ENCODE assay signal across 8 cellular contexts in genomic region chr19:506404-507285, GRCh38. TPM values are rescaled to one million over a fixed set of nuclear protein-coding genes. Genes with fewer than 3 reads are reported as not detected.
DNase-seq lines count a peak whose midpoint lies in the region; ATAC-seq and FAIRE-seq lines count a peak whose summit lies in the region.

No MANE protein-coding gene starts in this region.

- no peaks in the 10 kb centered on the region for H3K27me3 ChIP-seq in GM23248 (replicated peaks; ENCODE audit: insufficient read depth)
- no peaks in the 10 kb centered on the region for H3K27me3 ChIP-seq in Karpas-422 (ENCODE audit: low read length)

- H3K9me3 Mint-ChIP-seq in activated T-helper 1 cell treated with anti-CD3 and anti-CD28 coated beads, Interleukin-12 subunit alpha, Interleukin-12 subunit beta, Interleukin-2, Interleukin-4 antibody, amounts not matched to agents 30 ng/mL and 10 ng/mL and 1 ng/mL, durations not matched to agents 14 hours and 24 hours and 36 hours = no peaks in the 10 kb centered on the region
- H3K9me3 Mint-ChIP-seq in naive B cell = peaks cover 0 to 3% (median 0%) of the 10 kb centered on the region in 7 donors
- H3K9me3 Mint-ChIP-seq in stimulated activated effector memory CD8-positive, alpha-beta T cell treated with anti-CD3 and anti-CD28 coated beads, Interleukin-12 subunit alpha, Interleukin-12 subunit beta, amount 100 ng/mL, for 72 hours = no peaks in the 10 kb centered on the region

- peak overlapping the region; percentile 84 for H3K4me3 ChIP-seq in GM23248
- H3K4me3 ChIP-seq in Karpas-422 (ENCODE audit: low read length) = peak overlapping the region; percentile 97

- H3K4me1 ChIP-seq in GM23248 (ENCODE audit: insufficient read depth) (no peaks in the 10 kb centered on the region; the same call in 1 of the 2 replicates), Karpas-422 (ENCODE audit: low read length) (peaks cover 24% of the 10 kb centered on the region)

- H3K27ac ChIP-seq in GM23248 (peak overlapping the region; percentile 70), Karpas-422 (ENCODE audit: low read length) (peak overlapping the region; percentile 79)

- peak overlapping the region; percentile 100 for H3K27ac Mint-ChIP-seq in activated T-helper 1 cell treated with anti-CD3 and anti-CD28 coated beads, Interleukin-12 subunit alpha, Interleukin-12 subunit beta, Interleukin-2, Interleukin-4 antibody, amounts not matched to agents 30 ng/mL and 10 ng/mL and 1 ng/mL, durations not matched to agents 14 hours and 24 hours and 36 hours
- H3K27ac Mint-ChIP-seq in naive B cell = peak overlapping the region; percentile 97 to 100 (median 98)
- peak overlapping the region; percentile 100 for H3K27ac Mint-ChIP-seq in stimulated activated effector memory CD8-positive, alpha-beta T cell treated with anti-CD3 and anti-CD28 coated beads, Interleukin-12 subunit alpha, Interleukin-12 subunit beta, amount 100 ng/mL, for 72 hours

- DNase-seq in EL (peak; percentile 100), GM23248 (peak; percentile 100), Karpas-422 (peak; percentile 99), RCC 7860 (ENCODE audit: low spot score) (peak; percentile 98), fibroblast of gingiva (ENCODE audit: low read depth) (peak; percentile 100), naive B cell (peak; percentile 98)
- DNase-seq in activated T-helper 1 cell treated with anti-CD3 and anti-CD28 coated beads, Interleukin-12 subunit alpha, Interleukin-12 subunit beta, Interleukin-2, Interleukin-4 antibody, amounts not matched to agents 30 ng/mL and 10 ng/mL and 1 ng/mL, durations not matched to agents 14 hours and 24 hours and 36 hours (ENCODE audit: low spot score) = peak; percentile 92
- DNase-seq in stimulated activated effector memory CD8-positive, alpha-beta T cell treated with anti-CD3 and anti-CD28 coated beads, Interleukin-12 subunit alpha, Interleukin-12 subunit beta, amount 100 ng/mL, for 72 hours (ENCODE audit: low spot score in 2 of 2) = peak; percentile 88 to 98

- H3F3A ChIP-seq in GM23248 (ENCODE audit: insufficient read depth) = no peaks in the 10 kb centered on the region

- H3K9me2 ChIP-seq in GM23248 (ENCODE audit: insufficient read depth) (no peaks in the 10 kb centered on the region), Karpas-422 (replicated peaks; ENCODE audit: insufficient read depth, low read length) (no peaks in the 10 kb centered on the region)

- no peaks in the 10 kb centered on the region for H3K27me3 Mint-ChIP-seq in activated T-helper 1 cell treated with anti-CD3 and anti-CD28 coated beads, Interleukin-12 subunit alpha, Interleukin-12 subunit beta, Interleukin-2, Interleukin-4 antibody, amounts not matched to agents 30 ng/mL and 10 ng/mL and 1 ng/mL, durations not matched to agents 14 hours and 24 hours and 36 hours (ENCODE audit: insufficient read depth)
- no peaks in the 10 kb centered on the region for H3K27me3 Mint-ChIP-seq in naive B cell

- intact Hi-C loops in activated T-helper 1 cell treated with anti-CD3 and anti-CD28 coated beads, Interleukin-12 subunit alpha, Interleukin-12 subunit beta, Interleukin-2, Interleukin-4 antibody, amounts not matched to agents 30 ng/mL and 10 ng/mL and 1 ng/mL, durations not matched to agents 14 hours and 24 hours and 36 hours (cut with micrococcal nuclease) = loop anchor here (1.0 to 5.0 kb wide), 6 partner anchors 17 to 290 kb away; partner anchors contain the start of genes BSG, CDC34, MIER2 and POLRMT

- H4K20me1 ChIP-seq in GM23248 (ENCODE audit: insufficient read depth) (no peaks in the 10 kb centered on the region), Karpas-422 (ENCODE audit: insufficient read depth, low read depth, low read length) (no peaks in the 10 kb centered on the region)

- H3K79me2 ChIP-seq in GM23248 (ENCODE audit: insufficient read depth) (peaks cover 13% of the 10 kb centered on the region), Karpas-422 (ENCODE audit: low read length) (peaks cover 17% of the 10 kb centered on the region)

- peak overlapping the region; percentile 89 for H3K9ac ChIP-seq in GM23248
- peak overlapping the region; percentile 91 for H3K9ac ChIP-seq in Karpas-422 (ENCODE audit: low read length)

- WGBS in GM23248 (ENCODE audit: low coverage in 1 of 2, low lambda C conversion rate in 2 of 2, missing lambda C conversion rate in 2 of 2), 2 experiments = 5 to 6% methylated on average over 45 to 47 of the region's 48 CpGs

- H3K4me2 ChIP-seq in GM23248 (ENCODE audit: unreplicated experiment) (peak overlapping the region; percentile 54), Karpas-422 (ENCODE audit: low read depth, low read length, poor library complexity, severe bottlenecking) (peak overlapping the region; percentile 91)

- peak overlapping the region; percentile 98 for H3K4me3 Mint-ChIP-seq in activated T-helper 1 cell treated with anti-CD3 and anti-CD28 coated beads, Interleukin-12 subunit alpha, Interleukin-12 subunit beta, Interleukin-2, Interleukin-4 antibody, amounts not matched to agents 30 ng/mL and 10 ng/mL and 1 ng/mL, durations not matched to agents 14 hours and 24 hours and 36 hours
- peak overlapping the region; percentile 89 to 100 (median 96) for H3K4me3 Mint-ChIP-seq in naive B cell
- peak overlapping the region; percentile 91 for H3K4me3 Mint-ChIP-seq in stimulated activated effector memory CD8-positive, alpha-beta T cell treated with anti-CD3 and anti-CD28 coated beads, Interleukin-12 subunit alpha, Interleukin-12 subunit beta, amount 100 ng/mL, for 72 hours

- H3K36me3 ChIP-seq in GM23248 (ENCODE audit: low read depth) = no peaks in the 10 kb centered on the region
- H3K36me3 ChIP-seq in Karpas-422 (ENCODE audit: insufficient read depth, low read length) = peaks cover 4% of the 10 kb centered on the region; the same call in 1 of the 2 replicates

- peaks cover 4% of the 10 kb centered on the region for H3K36me3 Mint-ChIP-seq in activated T-helper 1 cell treated with anti-CD3 and anti-CD28 coated beads, Interleukin-12 subunit alpha, Interleukin-12 subunit beta, Interleukin-2, Interleukin-4 antibody, amounts not matched to agents 30 ng/mL and 10 ng/mL and 1 ng/mL, durations not matched to agents 14 hours and 24 hours and 36 hours (ENCODE audit: low read depth)
- H3K36me3 Mint-ChIP-seq in naive B cell = no peaks in the 10 kb centered on the region
- H3K36me3 Mint-ChIP-seq in stimulated activated effector memory CD8-positive, alpha-beta T cell treated with anti-CD3 and anti-CD28 coated beads, Interleukin-12 subunit alpha, Interleukin-12 subunit beta, amount 100 ng/mL, for 72 hours = peaks cover 32% of the 10 kb centered on the region

- peaks cover 41% of the 10 kb centered on the region for H3K4me1 Mint-ChIP-seq in activated T-helper 1 cell treated with anti-CD3 and anti-CD28 coated beads, Interleukin-12 subunit alpha, Interleukin-12 subunit beta, Interleukin-2, Interleukin-4 antibody, amounts not matched to agents 30 ng/mL and 10 ng/mL and 1 ng/mL, durations not matched to agents 14 hours and 24 hours and 36 hours (ENCODE audit: low read depth)
- peaks cover 23 to 47% (median 35%) of the 10 kb centered on the region in 3 donors for H3K4me1 Mint-ChIP-seq in naive B cell
- peaks cover 40% of the 10 kb centered on the region for H3K4me1 Mint-ChIP-seq in stimulated activated effector memory CD8-positive, alpha-beta T cell treated with anti-CD3 and anti-CD28 coated beads, Interleukin-12 subunit alpha, Interleukin-12 subunit beta, amount 100 ng/mL, for 72 hours

- in situ Hi-C loops in GM23248 (cut with MboI) = no loop called here

- H2AFZ ChIP-seq in GM23248 = peak overlapping the region; percentile 96
- H2AFZ ChIP-seq in Karpas-422 (ENCODE audit: low read length) = peak overlapping the region; percentile 100

- peak; percentile 68 to 71 for ATAC-seq in naive B cell (ENCODE audit: low read depth in 2 of 2)
- ATAC-seq in stimulated activated effector memory CD8-positive, alpha-beta T cell treated with anti-CD3 and anti-CD28 coated beads, Interleukin-12 subunit alpha, Interleukin-12 subunit beta, amount 100 ng/mL, for 72 hours = peak; percentile 83

- H3K9me3 ChIP-seq in GM23248 (ENCODE audit: low read depth) = no peaks in the 10 kb centered on the region
- no peaks in the 10 kb centered on the region for H3K9me3 ChIP-seq in Karpas-422 (ENCODE audit: low read length)

- FAIRE-seq in RCC 7860 (lab: Jason Lieb, UNC) = no peak

RNA-seq across cellular contexts. Expression of gene TPGS1, which starts 0.7 kb away (rescaled TPM):
- total RNA-seq in GM23248 (2014; rRNA removed; shearing (Covaris generic)) = 60.5 and 72.2 TPM in 2 replicates
- polyA plus RNA-seq in GM23248 (2016; fragmentation: Nextera tagmentation; extraction: Ambion mirVana) = 18.9 and 22.0 TPM in 2 replicates
- total RNA-seq in Karpas-422 (2014; rRNA removed; shearing (Covaris generic); ENCODE audit: low replicate concordance) = 13.8 and 46.6 TPM in 2 replicates
- 17.6 and 18.2 TPM in 2 replicates for total RNA-seq in activated T-helper 1 cell treated with anti-CD3 and anti-CD28 coated beads, Interleukin-12 subunit alpha, Interleukin-12 subunit beta, Interleukin-2, Interleukin-4 antibody, amounts not matched to agents 30 ng/mL and 10 ng/mL and 1 ng/mL, durations not matched to agents 14 hours and 24 hours and 36 hours
- polyA plus RNA-seq in naive B cell (ENCODE audit: low read depth in 6 of 6) = 10 to 100 TPM; 14.6 to 30.0 (median 18.7) TPM

RNA-seq across cellular contexts. Expression of gene MADCAM1, which starts 10.4 kb away (rescaled TPM):
- 0.54 TPM in 1 of 2 replicates, not detected in the other for total RNA-seq in GM23248 (2014; rRNA removed; shearing (Covaris generic))
- polyA plus RNA-seq in GM23248 (2016; fragmentation: Nextera tagmentation; extraction: Ambion mirVana) = 0.11 and 0.38 TPM in 2 replicates
- 0.11 and 0.97 TPM in 2 replicates for total RNA-seq in Karpas-422 (2014; rRNA removed; shearing (Covaris generic); ENCODE audit: low replicate concordance)
- total RNA-seq in activated T-helper 1 cell treated with anti-CD3 and anti-CD28 coated beads, Interleukin-12 subunit alpha, Interleukin-12 subunit beta, Interleukin-2, Interleukin-4 antibody, amounts not matched to agents 30 ng/mL and 10 ng/mL and 1 ng/mL, durations not matched to agents 14 hours and 24 hours and 36 hours = 0.18 and 0.27 TPM in 2 replicates
- under 1 TPM in 4 of 6 donors, not detected in 2; 0.24 to 0.34 (median 0.30) TPM for polyA plus RNA-seq in naive B cell (ENCODE audit: low read depth in 6 of 6)

RNA-seq across cellular contexts. Expression of gene CDC34, which starts 24.9 kb away (rescaled TPM):
- 43.0 and 50.8 TPM in 2 replicates for total RNA-seq in GM23248 (2014; rRNA removed; shearing (Covaris generic))
- 44.4 and 46.4 TPM in 2 replicates for polyA plus RNA-seq in GM23248 (2016; fragmentation: Nextera tagmentation; extraction: Ambion mirVana)
- 25.7 and 96.8 TPM in 2 replicates for total RNA-seq in Karpas-422 (2014; rRNA removed; shearing (Covaris generic); ENCODE audit: low replicate concordance)
- total RNA-seq in activated T-helper 1 cell treated with anti-CD3 and anti-CD28 coated beads, Interleukin-12 subunit alpha, Interleukin-12 subunit beta, Interleukin-2, Interleukin-4 antibody, amounts not matched to agents 30 ng/mL and 10 ng/mL and 1 ng/mL, durations not matched to agents 14 hours and 24 hours and 36 hours = 56.6 and 58.2 TPM in 2 replicates
- polyA plus RNA-seq in naive B cell (ENCODE audit: low read depth in 6 of 6) = 10 to 100 TPM; 17.7 to 30.6 (median 19.4) TPM

RNA-seq across cellular contexts. Expression of gene GZMM, which starts 37.2 kb away (rescaled TPM):
- total RNA-seq in GM23248 (2014; rRNA removed; shearing (Covaris generic)) = not detected in 2 replicates
- polyA plus RNA-seq in GM23248 (2016; fragmentation: Nextera tagmentation; extraction: Ambion mirVana) = not detected in 2 replicates
- 0.32 TPM in 1 of 2 replicates, not detected in the other for total RNA-seq in Karpas-422 (2014; rRNA removed; shearing (Covaris generic); ENCODE audit: low replicate concordance)
- total RNA-seq in activated T-helper 1 cell treated with anti-CD3 and anti-CD28 coated beads, Interleukin-12 subunit alpha, Interleukin-12 subunit beta, Interleukin-2, Interleukin-4 antibody, amounts not matched to agents 30 ng/mL and 10 ng/mL and 1 ng/mL, durations not matched to agents 14 hours and 24 hours and 36 hours = 52.7 and 55.6 TPM in 2 replicates
- 1 to 10 TPM in 2 of 6 donors, under 1 TPM in 2, not detected in 2; 0.40 to 1.5 (median 1.0) TPM for polyA plus RNA-seq in naive B cell (ENCODE audit: low read depth in 6 of 6)

RNA-seq across cellular contexts. Expression of gene SHC2, which starts 45.8 kb away (rescaled TPM):
- not detected in 2 replicates for total RNA-seq in GM23248 (2014; rRNA removed; shearing (Covaris generic))
- not detected in 2 replicates for polyA plus RNA-seq in GM23248 (2016; fragmentation: Nextera tagmentation; extraction: Ambion mirVana)
- not detected in 2 replicates for total RNA-seq in Karpas-422 (2014; rRNA removed; shearing (Covaris generic); ENCODE audit: low replicate concordance)
- not detected in 2 replicates for total RNA-seq in activated T-helper 1 cell treated with anti-CD3 and anti-CD28 coated beads, Interleukin-12 subunit alpha, Interleukin-12 subunit beta, Interleukin-2, Interleukin-4 antibody, amounts not matched to agents 30 ng/mL and 10 ng/mL and 1 ng/mL, durations not matched to agents 14 hours and 24 hours and 36 hours
- polyA plus RNA-seq in naive B cell (ENCODE audit: low read depth in 6 of 6) = under 1 TPM in 1 of 6 donors, not detected in 5; 0.20 TPM

Comparison
In these comparisons a context has a peak if more than half of its experiments do, and no peak if none do; other contexts are left out.
1. Peak in every context shown above with its lines: DNase-seq, ATAC-seq, H3K4me3 ChIP-seq and H3K27ac ChIP-seq.